9 cellular contexts compared by ENCODE assay signal in the genomic region with DNA sequence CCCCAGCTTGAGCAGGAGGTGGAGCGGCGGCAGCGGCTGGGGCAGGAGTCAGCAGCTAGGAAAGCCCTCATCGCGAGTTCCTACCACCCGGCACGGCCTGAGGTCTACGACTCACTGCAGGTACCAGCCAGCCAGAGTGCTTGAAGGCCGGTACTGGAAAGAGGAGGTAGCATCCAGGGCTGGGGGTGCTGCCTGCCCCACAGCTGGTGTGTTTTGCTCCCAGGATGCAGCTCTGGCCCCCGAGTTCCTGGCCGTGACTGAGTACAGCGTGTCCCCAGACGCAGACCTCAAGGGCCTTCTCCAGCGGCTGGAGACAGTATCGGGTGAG. TPM values are rescaled to one million over a fixed set of nuclear protein-coding genes. Genes with fewer than 3 reads are reported as not detected.
A peak's percentile ranks its signal among the peaks of the same experiment; 100 is the strongest.
DNase-seq lines count a peak whose midpoint lies in the region; ATAC-seq and TF ChIP-seq lines count a peak whose summit lies in the region.
"Had no signal": no experiment of that assay in that cellular context is flagged by ENCODE, and none has a peak within 500 bp of the region (broad histone marks: within the 10 kb centered on the region; RNA-seq: fewer than 3 reads in every experiment).

No MANE protein-coding gene starts in this region.

- H3K9ac ChIP-seq in GM23248 (peak overlapping the region; percentile 97), duodenal mucosa (ENCODE audit: low read depth in 1 of 2, low read length in 2 of 2) (peak overlapping the region in 1 of 2 donors; percentile 94)

- H3K27me3 ChIP-seq in GM23248 (replicated peaks; ENCODE audit: insufficient read depth) (no peaks in the 10 kb centered on the region), Panc1 (ENCODE audit: control insufficient read depth, insufficient read depth, low read length) (no peaks in the 10 kb centered on the region), duodenal mucosa (ENCODE audit: control insufficient read depth in 1 of 2, insufficient read depth in 2 of 2, low read length in 2 of 2) (no peaks in the 10 kb centered on the region), psoas muscle (ENCODE audit: insufficient read depth in 3 of 3, low read length in 2 of 3) (no peaks in the 10 kb centered on the region)
- H3K27me3 ChIP-seq: ovary had no signal

- H3K36me3 ChIP-seq in GM23248 (ENCODE audit: low read depth) = no peaks in the 10 kb centered on the region
- peaks cover 7% of the 10 kb centered on the region; the same call in 1 of the 2 replicates for H3K36me3 ChIP-seq in Panc1 (ENCODE audit: control insufficient read depth, insufficient read depth, low read length)
- peaks cover 4% of the 10 kb centered on the region in 2 donors for H3K36me3 ChIP-seq in duodenal mucosa (ENCODE audit: control insufficient read depth in 1 of 2, insufficient read depth in 2 of 2, low read length in 2 of 2)
- H3K36me3 ChIP-seq in psoas muscle (ENCODE audit: insufficient read depth in 1 of 2, low read depth in 1 of 2) = peaks cover 0 to 9% of the 10 kb centered on the region in 2 donors
- H3K36me3 ChIP-seq: ovary had no signal

- peak overlapping the region; percentile 99 for H3K4me2 ChIP-seq in GM23248 (ENCODE audit: unreplicated experiment)

- peaks cover 60% of the 10 kb centered on the region for H3K79me2 ChIP-seq in GM23248 (ENCODE audit: insufficient read depth)

- in situ Hi-C loops in GM23248 (cut with MboI) = no loop called here
- in situ Hi-C loops in Panc1 (cut with HindIII; ENCODE audit: low pct_unique_long_range_greater_than_20kb, low sequenced_read_pairs) = no loop called here

- H3K4me1 ChIP-seq in GM23248 (ENCODE audit: insufficient read depth) = peaks cover 7% of the 10 kb centered on the region
- peaks cover 21% of the 10 kb centered on the region for H3K4me1 ChIP-seq in Panc1 (ENCODE audit: control insufficient read depth, insufficient read depth, low read length)
- H3K4me1 ChIP-seq in duodenal mucosa (ENCODE audit: control insufficient read depth in 1 of 2, insufficient read depth in 2 of 2, low read length in 2 of 2) = peaks cover 25 to 59% of the 10 kb centered on the region in 2 donors
- peaks cover 41% of the 10 kb centered on the region for H3K4me1 ChIP-seq in psoas muscle

- 68 to 70% methylated on average over 14 to 15 of the region's 15 CpGs for WGBS in GM23248 (ENCODE audit: low coverage in 1 of 2, low lambda C conversion rate in 2 of 2, missing lambda C conversion rate in 2 of 2), 2 experiments
- 66 to 81% (median 66%) methylated on average over 13 to 15 of the region's 15 CpGs for WGBS in psoas muscle, 3 donors

- no peaks in the 10 kb centered on the region for H4K20me1 ChIP-seq in GM23248 (ENCODE audit: insufficient read depth)

- H3K9me3 ChIP-seq in GM23248 (ENCODE audit: low read depth) (no peaks in the 10 kb centered on the region), Panc1 (ENCODE audit: control insufficient read depth, insufficient read depth, low read depth, low read length) (no peaks in the 10 kb centered on the region), duodenal mucosa (ENCODE audit: control insufficient read depth in 1 of 2, low read length in 2 of 2) (no peaks in the 10 kb centered on the region), psoas muscle (no peaks in the 10 kb centered on the region)
- H3K9me3 ChIP-seq: ovary had no signal

- no peak overlapping the region for H2AFZ ChIP-seq in GM23248

- H3K9me2 ChIP-seq in GM23248 (ENCODE audit: insufficient read depth) = no peaks in the 10 kb centered on the region

- intact Hi-C loops in Panc1 (cut with micrococcal nuclease; ENCODE audit: unreplicated experiment) = no loop called here
- intact Hi-C loops in psoas muscle (cut with DNase I) = loop anchor here in 1 of 2 donors (5.0 kb wide), 1 partner anchor 256 kb away; the partner anchor contains the start of genes MPHOSPH9 and MTRFR

- DNase-seq in GM23248 = no peak
- DNase-seq in Panc1 (ENCODE audit: low read depth, low spot score) = no peak
- DNase-seq in psoas muscle = peak in 1 of 2 donors; percentile 46
- DNase-seq in NK-92 treated with Interleukin-12 subunit alpha and Interleukin-12 subunit beta, amount 100 ng/mL, for 24 hours (lab: John Stamatoyannopoulos, UW) = no peak
- DNase-seq: activated B cell treated with CpG ODN at 0.5 μM for 24 hours had no signal

- POLR2A ChIA-PET in Panc1 (lab: Charles Lee) = no interaction called here

- BruUV-seq in Panc1 (replicated peaks; lab: Mats Ljungman, UMichigan) = no TSS peak

- H3K4me3 ChIP-seq in GM23248 (peak overlapping the region; percentile 95), Panc1 (ENCODE audit: low read depth in 2 of 2, low read length in 2 of 2) (peak overlapping the region; percentile 95 to 98; a peak in 2 of 4 replicates), duodenal mucosa (ENCODE audit: low read depth in 1 of 2, low read length in 2 of 2) (peak overlapping the region; percentile 97 to 100), psoas muscle (peak overlapping the region; percentile 81)

- CTCF ChIA-PET in Panc1 (lab: Charles Lee) = no interaction called here

- H3K27ac ChIP-seq in GM23248 (0 out of 2 replicates have a peak overlapping the region, but pooled peaks have one; percentile 93), Panc1 (ENCODE audit: low read length) (peak overlapping the region; percentile 98), duodenal mucosa (ENCODE audit: low read depth, low read length) (no peak overlapping the region), psoas muscle (peak overlapping the region; percentile 5)
- H3K27ac ChIP-seq: ovary had no signal

- H3F3A ChIP-seq in GM23248 (ENCODE audit: insufficient read depth) = no peaks in the 10 kb centered on the region

- TF ChIP-seq CTCF in Panc1 (IDR thresholded peaks at IDR 0.05) (no peak), psoas muscle (IDR thresholded peaks at IDR 0.05) (no peak)

- no peak for ATAC-seq in Panc1
- ATAC-seq in psoas muscle = no peak
- no peak for ATAC-seq in GM19395 (IDR thresholded peaks at IDR 0.05; ENCODE audit: unreplicated experiment)
- ATAC-seq in HG03520 (IDR thresholded peaks at IDR 0.05; ENCODE audit: unreplicated experiment) = no peak

RNA-seq across cellular contexts. Expression of gene OGFOD2, which starts 1.6 kb away (rescaled TPM):
- total RNA-seq in GM23248 (2014; rRNA removed; shearing (Covaris generic)) = 11.9 and 28.3 TPM in 2 replicates
- 12.8 and 15.4 TPM in 2 replicates for polyA plus RNA-seq in GM23248 (2016; fragmentation: Nextera tagmentation; extraction: Ambion mirVana)
- 32.0 TPM for total RNA-seq in Panc1 (2021; ENCODE audit: unreplicated experiment)
- polyA plus RNA-seq in Panc1 (2012; ENCODE audit: insufficient read length) = 37.7 TPM
- total RNA-seq in psoas muscle = 10 to 100 TPM in 1 of 4 donors, 1 to 10 TPM in 3; 6.4 to 12.0 (median 8.5) TPM
- 10 to 100 TPM in 2 of 3 donors, 1 to 10 TPM in 1; 7.0 to 25.3 (median 19.5) TPM for polyA plus RNA-seq in psoas muscle

RNA-seq across cellular contexts. Expression of gene ARL6IP4, which starts 3.9 kb away (rescaled TPM):
- total RNA-seq in GM23248 (2014; rRNA removed; shearing (Covaris generic)) = 118 and 150 TPM in 2 replicates
- polyA plus RNA-seq in GM23248 (2016; fragmentation: Nextera tagmentation; extraction: Ambion mirVana) (251 and 259 TPM in 2 replicates), psoas muscle (100 to 1,000 TPM; 161 to 193 (median 187) TPM)
- total RNA-seq in Panc1 (2021; ENCODE audit: unreplicated experiment) (184 TPM), psoas muscle (100 to 1,000 TPM; 113 to 130 (median 117) TPM)
- polyA plus RNA-seq in Panc1 (2012; ENCODE audit: insufficient read length) = 324 TPM

RNA-seq across cellular contexts. Expression of gene ABCB9, which starts 10.3 kb away (rescaled TPM):
- 4.0 and 4.4 TPM in 2 replicates for total RNA-seq in GM23248 (2014; rRNA removed; shearing (Covaris generic))
- polyA plus RNA-seq in GM23248 (2016; fragmentation: Nextera tagmentation; extraction: Ambion mirVana) (2.2 and 4.4 TPM in 2 replicates), psoas muscle (1 to 10 TPM in 1 of 3 donors, under 1 TPM in 2; 0.56 to 1.1 (median 0.62) TPM)
- total RNA-seq in Panc1 (2021; ENCODE audit: unreplicated experiment) (32.7 TPM), psoas muscle (under 1 TPM; 0.47 to 0.97 (median 0.78) TPM)
- 31.5 TPM for polyA plus RNA-seq in Panc1 (2012; ENCODE audit: insufficient read length)
